ENCODE assay signal across 18 cellular contexts in the genomic region with DNA sequence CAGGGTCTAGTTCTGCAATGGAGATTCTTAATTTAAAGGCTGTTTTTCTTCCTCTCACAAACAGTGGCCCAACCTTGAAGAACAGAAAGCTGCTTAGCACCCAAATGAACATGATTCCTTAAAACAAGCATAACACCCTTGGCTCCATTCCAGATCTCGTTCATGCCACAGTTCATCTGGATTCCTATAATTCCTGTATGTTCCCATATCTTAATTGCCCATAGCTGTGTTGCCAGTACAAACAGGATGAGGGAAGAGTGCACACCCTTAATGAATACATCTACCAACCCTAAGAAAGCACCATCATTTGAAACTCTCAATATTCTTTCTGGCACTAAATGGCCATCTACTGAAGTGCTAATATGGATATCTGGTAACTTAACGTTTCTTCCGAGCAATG. TPM values are rescaled to one million over a fixed set of nuclear protein-coding genes. Genes with fewer than 3 reads are reported as not detected.
DNase-seq lines count a peak whose midpoint lies in the region; ATAC-seq and TF ChIP-seq lines count a peak whose summit lies in the region.
"Had no signal": no experiment of that assay in that cellular context is flagged by ENCODE, and none has a peak within 500 bp of the region (broad histone marks: within the 10 kb centered on the region; RNA-seq: fewer than 3 reads in every experiment).

No MANE protein-coding gene starts in this region.

- H3K4me3 ChIP-seq in psoas muscle: no peak overlapping the region
- H3K4me3 ChIP-seq: skin epidermis had no signal

- peak overlapping the region; percentile 81 to 84 (median 81) for H3K27ac Mint-ChIP-seq in nephron
- H3K27ac Mint-ChIP-seq in activated naive CD4-positive, alpha-beta T cell treated with anti-CD3 and anti-CD28 coated beads, Interleukin-2, amount 10 ng/mL, durations not matched to agents 7 days and 5 days: no peak overlapping the region
- H3K27ac Mint-ChIP-seq: activated CD4-positive, alpha-beta T cell treated with anti-CD3 and anti-CD28 coated beads for 36 hours; dendritic cell treated with granulocyte-macrophage colony-stimulating factor and Interleukin-4, amounts not matched to agents 40 ng/mL and 50 ng/mL, for 4 days; stimulated activated naive CD8-positive, alpha-beta T cell treated with anti-CD3 and anti-CD28 coated beads, Interleukin-15, amount 100 ng/mL, for 72 hours; T-helper 17 cell had no signal

- H3K27me3 ChIP-seq in psoas muscle (ENCODE audit: insufficient read depth in 3 of 3, low read length in 2 of 3): no peaks in the 10 kb centered on the region

- intact Hi-C loops in psoas muscle (cut with DNase I): no loop called here

- H3K27ac ChIP-seq in psoas muscle: no peak overlapping the region
- H3K27ac ChIP-seq: 22Rv1, skin epidermis had no signal

- WGBS in psoas muscle, 3 donors: 37 to 59% (median 47%) methylated on average over 3 of the region's 3 CpGs

- peaks cover 14% of the 10 kb centered on the region for H3K4me1 ChIP-seq in psoas muscle

- CTCF ChIA-PET in activated naive CD4-positive, alpha-beta T cell treated with anti-CD3 and anti-CD28 coated beads, Interleukin-2, amount 10 ng/mL, durations not matched to agents 7 days and 5 days (lab: Charles Lee): no interaction called here

- peaks cover 76% of the 10 kb centered on the region for H3K4me1 Mint-ChIP-seq in nephron
- no peaks in the 10 kb centered on the region for H3K4me1 Mint-ChIP-seq in activated naive CD4-positive, alpha-beta T cell treated with anti-CD3 and anti-CD28 coated beads, Interleukin-2, amount 10 ng/mL, durations not matched to agents 7 days and 5 days
- H3K4me1 Mint-ChIP-seq: activated CD4-positive, alpha-beta T cell treated with anti-CD3 and anti-CD28 coated beads for 36 hours; stimulated activated naive CD8-positive, alpha-beta T cell treated with anti-CD3 and anti-CD28 coated beads, Interleukin-15, amount 100 ng/mL, for 72 hours; T-helper 17 cell had no signal

- ATAC-seq in psoas muscle (no peak), GM21786 (IDR thresholded peaks at IDR 0.05; ENCODE audit: unreplicated experiment) (no peak)
- ATAC-seq: activated CD4-positive, alpha-beta T cell treated with anti-CD3 and anti-CD28 coated beads for 36 hours; stimulated activated naive CD8-positive, alpha-beta T cell treated with anti-CD3 and anti-CD28 coated beads, Interleukin-15, amount 100 ng/mL, for 72 hours; T-helper 17 cell had no signal

- no peak for TF ChIP-seq CTCF in nephron (IDR thresholded peaks at IDR 0.05; ENCODE audit: unreplicated experiment in 3 of 3)
- no peak for TF ChIP-seq CTCF in psoas muscle (IDR thresholded peaks at IDR 0.05)

- H3K36me3 ChIP-seq in psoas muscle (ENCODE audit: insufficient read depth in 1 of 2, low read depth in 1 of 2): no peaks in the 10 kb centered on the region

- H3K36me3 Mint-ChIP-seq in nephron (ENCODE audit: low read depth): peaks cover 4% of the 10 kb centered on the region
- no peaks in the 10 kb centered on the region for H3K36me3 Mint-ChIP-seq in activated naive CD4-positive, alpha-beta T cell treated with anti-CD3 and anti-CD28 coated beads, Interleukin-2, amount 10 ng/mL, durations not matched to agents 7 days and 5 days

- H3K27me3 Mint-ChIP-seq in nephron (ENCODE audit: low read depth): no peaks in the 10 kb centered on the region
- peaks cover 4% of the 10 kb centered on the region for H3K27me3 Mint-ChIP-seq in activated naive CD4-positive, alpha-beta T cell treated with anti-CD3 and anti-CD28 coated beads, Interleukin-2, amount 10 ng/mL, durations not matched to agents 7 days and 5 days

- no peaks in the 10 kb centered on the region for H3K9me3 Mint-ChIP-seq in nephron
- no peaks in the 10 kb centered on the region for H3K9me3 Mint-ChIP-seq in activated naive CD4-positive, alpha-beta T cell treated with anti-CD3 and anti-CD28 coated beads, Interleukin-2, amount 10 ng/mL, durations not matched to agents 7 days and 5 days
- H3K9me3 Mint-ChIP-seq: dendritic cell treated with granulocyte-macrophage colony-stimulating factor and Interleukin-4, amounts not matched to agents 40 ng/mL and 50 ng/mL, for 4 days; stimulated activated naive CD8-positive, alpha-beta T cell treated with anti-CD3 and anti-CD28 coated beads, Interleukin-15, amount 100 ng/mL, for 72 hours had no signal

- H3K9me3 ChIP-seq in psoas muscle: no peaks in the 10 kb centered on the region

- DNase-seq in DMS 273 (lab: John Stamatoyannopoulos, UW; ENCODE audit: unreplicated experiment) (peak; percentile 35), DMS 273 treated with DMSO at 0.1 percent for 48 hours (lab: John Stamatoyannopoulos, UW) (no peak), NCI-H2029 (lab: John Stamatoyannopoulos, UW) (peak; percentile 42), astrocyte of the hippocampus (ENCODE audit: low read depth, low spot score) (peak; percentile 87), psoas muscle (no peak)
- DNase-seq in activated naive CD4-positive, alpha-beta T cell treated with anti-CD3 and anti-CD28 coated beads, Interleukin-2, amount 10 ng/mL, durations not matched to agents 7 days and 5 days: no peak
- DNase-seq: activated CD4-positive, alpha-beta T cell treated with anti-CD3 and anti-CD28 coated beads for 36 hours; activated T-cell treated with anti-CD3 and anti-CD28 coated beads, Interleukin-2, amount 50 U/mL, for 1 hour; H7; KG1; NCI-H2081 treated with DMSO at 0.1 percent for 48 hours; stimulated activated naive CD8-positive, alpha-beta T cell treated with anti-CD3 and anti-CD28 coated beads, Interleukin-15, amount 100 ng/mL, for 72 hours; T-helper 17 cell had no signal

- H3K4me3 Mint-ChIP-seq in nephron: no peak overlapping the region
- H3K4me3 Mint-ChIP-seq in activated naive CD4-positive, alpha-beta T cell treated with anti-CD3 and anti-CD28 coated beads, Interleukin-2, amount 10 ng/mL, durations not matched to agents 7 days and 5 days: no peak overlapping the region
- H3K4me3 Mint-ChIP-seq: activated CD4-positive, alpha-beta T cell treated with anti-CD3 and anti-CD28 coated beads for 36 hours; dendritic cell treated with granulocyte-macrophage colony-stimulating factor and Interleukin-4, amounts not matched to agents 40 ng/mL and 50 ng/mL, for 4 days; stimulated activated naive CD8-positive, alpha-beta T cell treated with anti-CD3 and anti-CD28 coated beads, Interleukin-15, amount 100 ng/mL, for 72 hours; T-helper 17 cell had no signal

RNA-seq across cellular contexts. Expression of a gene that starts 45.5 kb away (rescaled TPM):
- 10 to 100 TPM in 2 of 4 donors, 1 to 10 TPM in 2; 5.1 to 35.4 (median 15.4) TPM for total RNA-seq in psoas muscle
- 1 to 10 TPM in 2 of 3 donors, under 1 TPM in 1; 0.43 to 4.9 (median 1.9) TPM for polyA plus RNA-seq in psoas muscle

Comparison
In these comparisons a context has a peak if more than half of its experiments do, and no peak if none do; other contexts are left out.
1. DNase-seq: peak in DMS 273 (single experiment), NCI-H2029 (single experiment) and astrocyte of the hippocampus (single experiment); none in DMS 273 treated with DMSO at 0.1 percent for 48 hours (single experiment), psoas muscle (0 of 2) and activated naive CD4-positive, alpha-beta T cell treated with anti-CD3 and anti-CD28 coated beads, Interleukin-2, amount 10 ng/mL, durations not matched to agents 7 days and 5 days (single experiment).